31 cellular contexts compared by ENCODE assay signal in the genomic region with DNA sequence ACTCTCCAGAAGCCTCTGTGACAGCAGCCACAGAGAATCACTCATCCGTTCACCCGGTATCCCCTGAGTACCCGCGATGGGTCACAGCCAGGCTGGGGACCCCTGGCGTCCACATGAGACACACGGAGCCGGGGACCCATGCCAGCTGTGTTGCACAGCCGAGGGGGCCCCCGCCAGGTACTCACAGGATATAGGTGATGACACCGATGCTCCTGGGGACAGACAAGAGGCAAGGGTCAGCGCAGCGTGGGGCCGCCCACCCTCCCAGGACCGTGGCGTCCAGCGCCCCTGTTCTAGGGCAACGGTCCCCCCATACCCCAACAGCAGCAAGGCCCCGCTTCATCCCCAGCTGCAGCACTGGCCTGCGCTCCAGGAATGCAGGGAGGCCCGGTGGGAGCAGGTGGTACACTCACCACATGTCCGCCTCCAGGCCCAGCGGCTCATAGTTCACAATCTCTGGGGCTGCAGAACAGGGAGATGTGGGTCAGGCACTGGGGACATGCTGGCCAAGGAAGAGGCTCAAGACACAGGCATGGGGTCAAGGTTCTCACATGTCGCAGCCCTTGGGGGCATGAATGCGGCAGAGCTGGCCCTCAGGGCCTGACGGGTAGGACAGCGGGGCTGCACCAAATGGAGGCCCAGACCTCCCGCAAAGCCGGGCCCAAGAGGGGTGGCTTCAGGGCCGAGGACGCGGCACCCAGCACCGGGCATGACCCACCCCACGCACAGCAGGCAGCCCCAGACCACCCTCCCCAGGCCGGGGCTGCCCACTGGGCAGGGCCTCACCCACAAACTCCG. TPM values are rescaled to one million over a fixed set of nuclear protein-coding genes. Genes with fewer than 3 reads are reported as not detected.
"Had no signal": no experiment of that assay in that cellular context is flagged by ENCODE, and none has a peak within 500 bp of the region (broad histone marks: within the 10 kb centered on the region; RNA-seq: fewer than 3 reads in every experiment).

No MANE protein-coding gene starts in this region.

- H3K9me3 ChIP-seq: heart left ventricle, left ventricle myocardium inferior, SK-N-SH, upper lobe of left lung, vagina had no signal

- ATAC-seq: activated CD8-positive, alpha-beta memory T cell treated with anti-CD3 and anti-CD28 coated beads, Interleukin-2, amount 10 ng/mL, durations not matched to agents 7 days and 5 days; activated CD8-positive, alpha-beta T cell treated with anti-CD3 and anti-CD28 coated beads, Interleukin-2, amount 10 ng/mL, durations not matched to agents 7 days and 5 days; effector memory CD8-positive, alpha-beta T cell; heart left ventricle; natural killer cell; T-helper 17 cell had no signal

- H3K27me3 ChIP-seq: heart left ventricle, upper lobe of left lung, vagina had no signal

- H3K4me2 ChIP-seq: SK-N-SH had no signal

- H3K27ac ChIP-seq: upper lobe of left lung, vagina had no signal

- H3K9ac ChIP-seq: SK-N-SH had no signal

- DNase-seq: activated CD4-positive, alpha-beta T cell treated with anti-CD3 and anti-CD28 coated beads, Interleukin-2, amount 10 ng/mL, durations not matched to agents 7 days and 5 days; activated CD4-positive, CD25-positive, alpha-beta regulatory T cell treated with anti-CD3 and anti-CD28 coated beads, Interleukin-2, amount 50 U/mL, for 72 hours; activated CD8-positive, alpha-beta memory T cell treated with anti-CD3 and anti-CD28 coated beads, Interleukin-2, amount 10 ng/mL, durations not matched to agents 7 days and 5 days; activated CD8-positive, alpha-beta T cell treated with anti-CD3 and anti-CD28 coated beads, Interleukin-2, amount 10 ng/mL, durations not matched to agents 7 days and 5 days; activated effector memory CD4-positive, alpha-beta T cell treated with Interleukin-2 at 50 U/mL for 16 hours; activated naive CD4-positive, alpha-beta T cell treated with anti-CD3 and anti-CD28 coated beads, Interleukin-2, amount 10 ng/mL, durations not matched to agents 7 days and 5 days; amniotic stem cell; caudate nucleus; cortex of kidney; effector memory CD8-positive, alpha-beta T cell; erythroblast; left ventricle myocardium inferior; mesendoderm; natural killer cell; retina; SK-N-SH; stimulated activated CD4-positive, alpha-beta T cell treated with anti-CD3 and anti-CD28 coated beads, Interleukin-12 subunit alpha, Interleukin-12 subunit beta, amount 100 ng/mL, for 4 hours; stimulated activated CD4-positive, alpha-beta T cell treated with anti-CD3 and anti-CD28 coated beads, Interleukin-4, amount 100 ng/mL, for 1 hour; substantia nigra; T-helper 17 cell; T1000 had no signal

- H3K4me3 ChIP-seq: heart left ventricle, left ventricle myocardium inferior, lung, upper lobe of left lung, vagina had no signal

- FAIRE-seq: islet of Langerhans had no signal

RNA-seq across cellular contexts. Expression of gene NMRK2, which starts 30.8 kb away (rescaled TPM):
- total RNA-seq: activated CD4-positive, alpha-beta T cell treated with anti-CD3 and anti-CD28 coated beads, Interleukin-2, amount 10 ng/mL, durations not matched to agents 7 days and 5 days; activated CD8-positive, alpha-beta memory T cell treated with anti-CD3 and anti-CD28 coated beads, Interleukin-2, amount 10 ng/mL, durations not matched to agents 7 days and 5 days; activated CD8-positive, alpha-beta T cell treated with anti-CD3 and anti-CD28 coated beads, Interleukin-2, amount 10 ng/mL, durations not matched to agents 7 days and 5 days; chondrocyte; fibroblast of lung; fibroblast of villous mesenchyme; mononuclear cell; natural killer cell; osteocyte; T-helper 17 cell; upper lobe of left lung; vagina had no signal
- polyA plus RNA-seq: fibroblast of lung, SK-N-SH had no signal
